8 cellular contexts compared by ENCODE assay signal in the genomic region with DNA sequence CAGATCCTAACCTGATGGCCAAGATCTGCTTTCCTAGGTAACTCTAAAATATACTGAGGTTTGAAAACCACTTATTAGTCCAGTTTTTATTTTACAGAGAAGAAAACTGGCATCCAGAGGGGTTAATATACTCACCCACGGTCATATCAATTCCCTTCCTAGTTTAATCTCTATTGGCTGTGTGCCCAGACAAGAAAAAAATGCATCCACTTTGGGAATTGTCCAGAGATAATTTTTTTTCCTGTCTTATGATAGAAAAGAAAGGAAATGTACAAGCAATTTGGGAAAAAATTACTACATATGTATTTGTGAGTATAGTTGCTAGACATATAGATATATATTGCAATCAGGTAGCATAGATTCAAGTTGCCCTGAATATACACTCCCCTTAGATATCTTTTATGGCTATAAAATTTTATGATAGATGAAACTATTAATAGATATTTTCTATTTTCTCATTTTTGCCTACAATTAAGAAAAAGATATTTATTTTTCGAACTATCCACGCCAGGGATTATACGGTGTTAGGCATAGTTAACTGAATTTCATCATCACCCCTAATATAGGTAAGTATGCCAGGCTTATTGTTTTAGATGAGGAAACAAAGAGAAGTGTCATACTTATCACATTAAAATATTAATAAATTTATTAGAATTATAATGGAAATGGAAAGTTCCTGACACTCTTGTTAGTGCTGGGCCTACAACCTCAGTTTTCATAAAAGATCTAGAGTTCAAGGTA.
DNase-seq lines count a peak whose midpoint lies in the region; ATAC-seq and TF ChIP-seq lines count a peak whose summit lies in the region.

No MANE protein-coding gene starts in this region.

- CTCF ChIA-PET in PC-3 (lab: Charles Lee) = no interaction called here

- no peaks in the 10 kb centered on the region for H3K27me3 ChIP-seq in PC-3 (ENCODE audit: low read length)

- DNase-seq in NCI-H2107 treated with DMSO at 0.1 percent for 48 hours (lab: John Stamatoyannopoulos, UW; ENCODE audit: unreplicated experiment) (peak; percentile 20), NCI-H2107 (lab: John Stamatoyannopoulos, UW) (no peak), PC-3 (peak; percentile 68), fibroblast of pulmonary artery (ENCODE audit: low read depth) (peak; percentile 86), DMS114 treated with DMSO at 0.1 percent for 48 hours (lab: John Stamatoyannopoulos, UW; ENCODE audit: unreplicated experiment) (no peak), mesenteric fat pad (ENCODE audit: low spot score) (no peak)
- no peak for DNase-seq in stimulated activated effector memory CD8-positive, alpha-beta T cell treated with anti-CD3 and anti-CD28 coated beads, Interleukin-12 subunit alpha, Interleukin-12 subunit beta, amount 100 ng/mL, for 72 hours (ENCODE audit: low spot score in 2 of 2)

- no peak overlapping the region for H3K4me3 Mint-ChIP-seq in stimulated activated effector memory CD8-positive, alpha-beta T cell treated with anti-CD3 and anti-CD28 coated beads, Interleukin-12 subunit alpha, Interleukin-12 subunit beta, amount 100 ng/mL, for 72 hours

- ATAC-seq in PC-3 = peak; percentile 4; the same call in 1 of the 2 replicates
- no peak for ATAC-seq in stimulated activated effector memory CD8-positive, alpha-beta T cell treated with anti-CD3 and anti-CD28 coated beads, Interleukin-12 subunit alpha, Interleukin-12 subunit beta, amount 100 ng/mL, for 72 hours
- ATAC-seq in HG02798 (IDR thresholded peaks at IDR 0.05; ENCODE audit: poor library complexity, unreplicated experiment) = no peak

- H3K4me2 ChIP-seq in PC-3 (ENCODE audit: low read length) = peak overlapping the region; percentile 81

- peaks cover 22% of the 10 kb centered on the region for H3K4me1 Mint-ChIP-seq in stimulated activated effector memory CD8-positive, alpha-beta T cell treated with anti-CD3 and anti-CD28 coated beads, Interleukin-12 subunit alpha, Interleukin-12 subunit beta, amount 100 ng/mL, for 72 hours

- peak overlapping the region; percentile 75 for H3K27ac Mint-ChIP-seq in stimulated activated effector memory CD8-positive, alpha-beta T cell treated with anti-CD3 and anti-CD28 coated beads, Interleukin-12 subunit alpha, Interleukin-12 subunit beta, amount 100 ng/mL, for 72 hours

- no peak overlapping the region for H2AFZ ChIP-seq in PC-3 (ENCODE audit: low read length)

- no peaks in the 10 kb centered on the region for H3K36me3 Mint-ChIP-seq in stimulated activated effector memory CD8-positive, alpha-beta T cell treated with anti-CD3 and anti-CD28 coated beads, Interleukin-12 subunit alpha, Interleukin-12 subunit beta, amount 100 ng/mL, for 72 hours

- TF ChIP-seq CTCF in PC-3 (conservative IDR thresholded peaks at IDR 0.05; ENCODE audit: low read depth, low read length) (no peak), fibroblast of pulmonary artery (IDR thresholded peaks at IDR 0.05; ENCODE audit: low read length, missing control alignments) (no peak)

- H3F3A ChIP-seq in PC-3 (ENCODE audit: low read length, unreplicated experiment) = peaks cover 12% of the 10 kb centered on the region

- POLR2A ChIA-PET in PC-3 (lab: Charles Lee; ENCODE audit: unreplicated experiment) = interaction anchor here (0.7 kb wide), 1 partner anchor 10 kb away, joined by 3 read pairs; no protein-coding TSS in a partner anchor

- peak overlapping the region; percentile 83 for H3K27ac ChIP-seq in PC-3 (ENCODE audit: low read length)

- TSS peak; percentile 87 for BruUV-seq in PC-3 (replicated peaks; lab: Mats Ljungman, UMichigan)

- no peaks in the 10 kb centered on the region for H3K36me3 ChIP-seq in PC-3 (ENCODE audit: low read depth, low read length)

- no peaks in the 10 kb centered on the region for H3K9me3 ChIP-seq in PC-3 (ENCODE audit: low read length)

- H3K9me2 ChIP-seq in PC-3 (replicated peaks; ENCODE audit: low read length) = no peaks in the 10 kb centered on the region

- peaks cover 63% of the 10 kb centered on the region for H3K4me1 ChIP-seq in PC-3 (ENCODE audit: insufficient read depth, low read length)

- H4K20me1 ChIP-seq in PC-3 (ENCODE audit: low read length) = no peaks in the 10 kb centered on the region

- H3K9ac ChIP-seq in PC-3 (ENCODE audit: low read length) = peak overlapping the region; percentile 28

- no peaks in the 10 kb centered on the region for H3K9me3 Mint-ChIP-seq in stimulated activated effector memory CD8-positive, alpha-beta T cell treated with anti-CD3 and anti-CD28 coated beads, Interleukin-12 subunit alpha, Interleukin-12 subunit beta, amount 100 ng/mL, for 72 hours

- no peak overlapping the region; the same call in 1 of the 2 replicates for H3K4me3 ChIP-seq in PC-3 (ENCODE audit: low read length)
- H3K4me3 ChIP-seq in fibroblast of pulmonary artery (replicated peaks; ENCODE audit: low read depth, low read length) = no peak overlapping the region

- intact Hi-C loops in PC-3 (cut with micrococcal nuclease) = loop anchor here (1.0 to 5.0 kb wide), 8 partner anchors 20 to 192 kb away; no protein-coding TSS in a partner anchor

- no peaks in the 10 kb centered on the region for H3K79me2 ChIP-seq in PC-3 (ENCODE audit: low read length)

Comparison
In these comparisons a context has a peak if more than half of its experiments do, and no peak if none do; other contexts are left out.
1. DNase-seq: peak in NCI-H2107 treated with DMSO at 0.1 percent for 48 hours (single experiment), PC-3 (single experiment) and fibroblast of pulmonary artery (single experiment); none in NCI-H2107 (single experiment), stimulated activated effector memory CD8-positive, alpha-beta T cell treated with anti-CD3 and anti-CD28 coated beads, Interleukin-12 subunit alpha, Interleukin-12 subunit beta, amount 100 ng/mL, for 72 hours (0 of 2), DMS114 treated with DMSO at 0.1 percent for 48 hours (single experiment) and mesenteric fat pad (single experiment).